ENCODE assay signal across 8 cellular contexts in the genomic region with DNA sequence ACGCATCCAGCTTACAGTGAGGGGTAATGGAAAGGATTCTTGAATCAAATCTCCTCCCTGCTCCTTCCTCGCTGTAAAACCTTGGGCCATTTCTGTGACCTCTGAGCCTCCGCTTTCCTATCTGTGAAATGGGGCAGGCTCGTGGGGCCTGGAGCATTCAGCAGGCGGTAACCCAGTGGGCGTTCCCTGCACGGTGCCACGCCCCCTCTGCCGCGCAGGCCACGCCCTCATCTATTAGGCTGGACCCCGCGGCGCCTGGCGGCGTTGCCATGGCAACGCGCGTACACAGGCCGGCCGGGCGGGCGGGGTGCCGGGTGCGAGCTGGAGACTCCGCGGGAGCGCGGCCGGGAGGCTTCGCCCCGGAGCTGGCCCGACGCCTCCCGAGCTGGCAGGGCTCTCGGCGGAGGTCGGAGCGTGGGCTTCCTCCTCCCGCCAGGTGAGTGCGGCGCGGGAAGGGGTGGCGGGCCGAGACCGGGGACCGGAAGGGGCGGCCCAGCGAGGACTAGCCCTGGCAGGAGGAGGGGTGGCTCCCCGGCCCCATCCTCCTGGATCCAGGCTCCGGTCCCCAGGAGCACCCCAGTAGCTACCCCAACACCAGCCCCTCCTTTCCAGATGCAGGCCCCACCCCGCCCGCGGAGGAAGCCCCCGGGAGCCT. TPM values are rescaled to one million over a fixed set of nuclear protein-coding genes. Genes with fewer than 3 reads are reported as not detected.
DNase-seq lines count a peak whose midpoint lies in the region; ATAC-seq and TF ChIP-seq lines count a peak whose summit lies in the region.

Gene FHAD1, plus strand, starts transcription at position 264 of the 655 bp plus-strand sequence. CDS start 4,562 bp downstream, outside the sequence.

- no peaks in the 10 kb centered on the region for H3K79me1 ChIP-seq in trophoblast cell (ENCODE audit: low read length)

- POLR2A ChIA-PET in CD8-positive, alpha-beta T cell (lab: Charles Lee) = no interaction called here
- POLR2A ChIA-PET in Panc1 (lab: Charles Lee) = no interaction called here

- DNase-seq in CD8-positive, alpha-beta T cell = peak in 6 of 7 experiments; percentile 11 to 52 (median 28)
- DNase-seq in Panc1 (ENCODE audit: low read depth, low spot score) (peak; percentile 24), Right ventricle myocardium superior (peak; percentile 73), trophoblast cell (peak; percentile 74), MV-4-11 (lab: John Stamatoyannopoulos, UW) (no peak)

- H3K27me3 ChIP-seq in CD8-positive, alpha-beta T cell (ENCODE audit: insufficient read depth, low read length) = peaks cover 11% of the 10 kb centered on the region
- H3K27me3 ChIP-seq in Panc1 (ENCODE audit: control insufficient read depth, insufficient read depth, low read length) = no peaks in the 10 kb centered on the region; the same call in none of the 2 replicates
- H3K27me3 ChIP-seq in trophoblast cell (ENCODE audit: insufficient read depth, low read length) = peaks cover 2% of the 10 kb centered on the region

- H2BK120ac ChIP-seq in trophoblast cell (ENCODE audit: insufficient read depth, low read length, poor library complexity) = peak within 1 kb of the TSS; percentile 13

- CTCF ChIA-PET in CD8-positive, alpha-beta T cell (lab: Charles Lee) = interaction anchor here (1.2 kb wide), 1 partner anchor 9 kb away, joined by 4 read pairs; no protein-coding TSS in a partner anchor
- CTCF ChIA-PET in Panc1 (lab: Charles Lee) = interaction anchor here (0.6 to 1.3 kb wide), 2 partner anchors 25 to 27 kb away, joined by 3 to 5 read pairs; no protein-coding TSS in a partner anchor

- no peak within 1 kb of the TSS for H3K4ac ChIP-seq in trophoblast cell (ENCODE audit: low read depth, low read length)

- H3K4me3 ChIP-seq in CD8-positive, alpha-beta T cell (ENCODE audit: low read depth, low read length) = peak within 1 kb of the TSS; percentile 31
- H3K4me3 ChIP-seq in Panc1 (ENCODE audit: low read depth in 2 of 2, low read length in 2 of 2) (peak within 1 kb of the TSS; percentile 45 to 55), trophoblast cell (ENCODE audit: low read depth, low read length) (peak within 1 kb of the TSS; percentile 77)

- peak within 1 kb of the TSS; percentile 71 for H4K8ac ChIP-seq in trophoblast cell (ENCODE audit: low read depth, low read length)

- peak within 1 kb of the TSS; percentile 83 for H3K4me2 ChIP-seq in trophoblast cell (ENCODE audit: low read length)

- peaks cover 25% of the 10 kb centered on the region for H3K4me1 ChIP-seq in CD8-positive, alpha-beta T cell (ENCODE audit: insufficient read depth, low read length)
- H3K4me1 ChIP-seq in Panc1 (ENCODE audit: control insufficient read depth, insufficient read depth, low read length) = no peaks in the 10 kb centered on the region; the same call in 1 of the 2 replicates
- peaks cover 3 to 8% of the 10 kb centered on the region in 2 experiments for H3K4me1 ChIP-seq in trophoblast cell (ENCODE audit: control insufficient read depth in 1 of 2, insufficient read depth in 2 of 2, low read length in 2 of 2)

- H3K79me2 ChIP-seq in trophoblast cell (ENCODE audit: control insufficient read depth, insufficient read depth, low read length, poor library complexity) = no peaks in the 10 kb centered on the region

- H3K18ac ChIP-seq in trophoblast cell (ENCODE audit: low read length) = no peak within 1 kb of the TSS

- H3K27ac ChIP-seq in CD8-positive, alpha-beta T cell (ENCODE audit: low read depth, low read length) = no peak within 1 kb of the TSS
- H3K27ac ChIP-seq in Panc1 (ENCODE audit: low read length) (no peak within 1 kb of the TSS), trophoblast cell (ENCODE audit: low read depth, low read length) (no peak within 1 kb of the TSS)

- in situ Hi-C loops in Panc1 (cut with HindIII; ENCODE audit: low pct_unique_long_range_greater_than_20kb, low sequenced_read_pairs) = no loop called here

- peak within 1 kb of the TSS; percentile 73 for H3K4me3 Mint-ChIP-seq in CD8-positive, alpha-beta T cell
- H3K4me3 Mint-ChIP-seq in activated naive CD4-positive, alpha-beta T cell treated with anti-CD3 and anti-CD28 coated beads, Interleukin-2, amount 50 U/mL, for 24 hours = peak within 1 kb of the TSS; percentile 72

- peak within 1 kb of the TSS; percentile 54 for H4K12ac ChIP-seq in trophoblast cell (ENCODE audit: low read depth, low read length)

- no peak within 1 kb of the TSS for H2BK5ac ChIP-seq in trophoblast cell (ENCODE audit: low read depth, low read length, poor library complexity)

- peaks cover 30% of the 10 kb centered on the region for H3K4me1 Mint-ChIP-seq in CD8-positive, alpha-beta T cell (ENCODE audit: low read depth)
- peaks cover 52% of the 10 kb centered on the region for H3K4me1 Mint-ChIP-seq in activated naive CD4-positive, alpha-beta T cell treated with anti-CD3 and anti-CD28 coated beads, Interleukin-2, amount 50 U/mL, for 24 hours

- H2AK5ac ChIP-seq in trophoblast cell (ENCODE audit: low read length) = no peak within 1 kb of the TSS

- no peak within 1 kb of the TSS for H3K27ac Mint-ChIP-seq in CD8-positive, alpha-beta T cell
- peak within 1 kb of the TSS; percentile 52 for H3K27ac Mint-ChIP-seq in activated naive CD4-positive, alpha-beta T cell treated with anti-CD3 and anti-CD28 coated beads, Interleukin-2, amount 50 U/mL, for 24 hours

- peak; percentile 35 for ATAC-seq in CD8-positive, alpha-beta T cell
- ATAC-seq in HG03175 (IDR thresholded peaks at IDR 0.05; ENCODE audit: unreplicated experiment) (peak; percentile 61), Panc1 (peak; percentile 94), Right ventricle myocardium superior (ENCODE audit: poor library complexity) (peak; percentile 67), HG02642 (IDR thresholded peaks at IDR 0.05; ENCODE audit: poor library complexity, unreplicated experiment) (no peak)

- TF ChIP-seq CTCF in CD8-positive, alpha-beta T cell (IDR thresholded peaks at IDR 0.05) = no peak
- TF ChIP-seq CTCF in Panc1 (IDR thresholded peaks at IDR 0.05) = no peak

- no peak within 1 kb of the TSS for H3K9ac ChIP-seq in trophoblast cell (ENCODE audit: low read length)

- intact Hi-C loops in CD8-positive, alpha-beta T cell (cut with DNase I, micrococcal nuclease) = no loop called here
- intact Hi-C loops in Panc1 (cut with micrococcal nuclease; ENCODE audit: unreplicated experiment) (no loop called here), Right ventricle myocardium superior (cut with DNase I) (no loop called here)

- H3K9me3 ChIP-seq in CD8-positive, alpha-beta T cell (ENCODE audit: low read length) = no peaks in the 10 kb centered on the region
- H3K9me3 ChIP-seq in Panc1 (ENCODE audit: control insufficient read depth, insufficient read depth, low read depth, low read length) (no peaks in the 10 kb centered on the region), trophoblast cell (ENCODE audit: insufficient read depth, low read depth, low read length) (peaks cover 6% of the 10 kb centered on the region)

- H3K14ac ChIP-seq in trophoblast cell (ENCODE audit: low read length) = no peak within 1 kb of the TSS

- H3K23ac ChIP-seq in trophoblast cell (ENCODE audit: low read length) = no peak within 1 kb of the TSS

- no peak within 1 kb of the TSS for H4K91ac ChIP-seq in trophoblast cell (ENCODE audit: low read depth, low read length)

- no peaks in the 10 kb centered on the region for H3K9me3 Mint-ChIP-seq in CD8-positive, alpha-beta T cell
- H3K9me3 Mint-ChIP-seq in activated naive CD4-positive, alpha-beta T cell treated with anti-CD3 and anti-CD28 coated beads, Interleukin-2, amount 50 U/mL, for 24 hours = no peaks in the 10 kb centered on the region

- H2AFZ ChIP-seq in trophoblast cell (ENCODE audit: insufficient read depth, low read length, poor library complexity) = peak within 1 kb of the TSS; percentile 94

- H3K27me3 Mint-ChIP-seq in CD8-positive, alpha-beta T cell (ENCODE audit: low read depth) = peaks cover 46% of the 10 kb centered on the region
- H3K27me3 Mint-ChIP-seq in activated naive CD4-positive, alpha-beta T cell treated with anti-CD3 and anti-CD28 coated beads, Interleukin-2, amount 50 U/mL, for 24 hours = peaks cover 21% of the 10 kb centered on the region

- no TSS peak for BruUV-seq in Panc1 (replicated peaks; lab: Mats Ljungman, UMichigan)

- H3K36me3 ChIP-seq in CD8-positive, alpha-beta T cell (ENCODE audit: insufficient read depth, low read length) = no peaks in the 10 kb centered on the region
- H3K36me3 ChIP-seq in Panc1 (ENCODE audit: control insufficient read depth, insufficient read depth, low read length) (no peaks in the 10 kb centered on the region), trophoblast cell (ENCODE audit: control insufficient read depth in 1 of 2, insufficient read depth in 2 of 2, low read length in 2 of 2) (no peaks in the 10 kb centered on the region)

- H2BK12ac ChIP-seq in trophoblast cell (ENCODE audit: low read length) = peak within 1 kb of the TSS; percentile 47

- WGBS in trophoblast cell (ENCODE audit: extremely low coverage, insufficient coverage, insufficient read length) = no CpG with 5 or more reads among the region's 55 CpGs

- H3K36me3 Mint-ChIP-seq in CD8-positive, alpha-beta T cell = no peaks in the 10 kb centered on the region
- H3K36me3 Mint-ChIP-seq in activated naive CD4-positive, alpha-beta T cell treated with anti-CD3 and anti-CD28 coated beads, Interleukin-2, amount 50 U/mL, for 24 hours = no peaks in the 10 kb centered on the region

RNA-seq across cellular contexts. Expression of gene FHAD1, which starts in this region (rescaled TPM):
- total RNA-seq in CD8-positive, alpha-beta T cell = not detected
- total RNA-seq in Panc1 (2021; ENCODE audit: unreplicated experiment) (0.23 TPM), Right ventricle myocardium superior (not detected)
- polyA plus RNA-seq in Panc1 (2012; ENCODE audit: insufficient read length) = 0.57 TPM
- 0.06 and 0.11 TPM in 2 replicates for polyA plus RNA-seq in trophoblast cell (2013)

Comparison
In these comparisons a context has a peak if more than half of its experiments do, and no peak if none do; other contexts are left out.
1. Peak in DNase-seq, ATAC-seq and H3K4me3 ChIP-seq in CD8-positive, alpha-beta T cell; RNA of the gene not detected or under 1 TPM.
2. Peak in DNase-seq, ATAC-seq and H3K4me3 ChIP-seq in Panc1; RNA of the gene not detected or under 1 TPM.
3. Peak in DNase-seq and ATAC-seq in Right ventricle myocardium superior; RNA of the gene not detected or under 1 TPM.